8 cellular contexts compared by ENCODE assay signal in the genomic region with DNA sequence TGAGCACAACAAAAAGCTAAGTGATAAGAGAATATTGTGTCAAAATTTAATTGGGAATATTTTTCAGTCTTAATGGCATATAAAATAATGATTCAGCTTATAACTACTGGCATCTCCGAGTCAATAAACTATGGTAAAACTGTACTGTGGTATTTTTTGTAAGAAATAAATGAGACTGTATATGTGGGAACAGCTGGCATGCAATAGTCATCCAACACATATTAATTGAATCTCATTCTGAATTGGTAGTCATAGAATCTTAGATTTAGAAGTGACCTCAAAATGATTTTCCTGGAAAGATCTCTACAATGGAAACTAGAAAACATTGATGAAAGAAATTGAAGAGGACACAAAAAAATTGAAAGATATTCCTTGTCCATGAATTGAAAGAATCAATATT.
"Had no signal": no experiment of that assay in that cellular context is flagged by ENCODE, and none has a peak within 500 bp of the region (broad histone marks: within the 10 kb centered on the region; RNA-seq: fewer than 3 reads in every experiment).

No MANE protein-coding gene starts in this region.

- FAIRE-seq: G401.6, GM12878, GM12891, GM12892, GM18507, GM19239 had no signal

- DNase-seq: GDM1, GF-D8 had no signal

- H3K4me3 ChIP-seq: GM12878 had no signal

- ATAC-seq: GM12878 had no signal
